ENCODE assay signal across 22 cellular contexts in genomic region chr1:184404727-184405027, GRCh38. TPM values are rescaled to one million over a fixed set of nuclear protein-coding genes. Genes with fewer than 3 reads are reported as not detected.
DNase-seq lines count a peak whose midpoint lies in the region; ATAC-seq and TF ChIP-seq lines count a peak whose summit lies in the region.
"Had no signal": no experiment of that assay in that cellular context is flagged by ENCODE, and none has a peak within 500 bp of the region (broad histone marks: within the 10 kb centered on the region; RNA-seq: fewer than 3 reads in every experiment).

No MANE protein-coding gene starts in this region.

- TF ChIP-seq CTCF in C4-2B (conservative IDR thresholded peaks at IDR 0.05) (no peak), left lung (IDR thresholded peaks at IDR 0.05) (no peak)

- H3K9me3 ChIP-seq in left lung, result no peaks in the 10 kb centered on the region
- no peaks in the 10 kb centered on the region for H3K9me3 ChIP-seq in subcutaneous abdominal adipose tissue (ENCODE audit: control insufficient read depth in 5 of 5, low read length in 5 of 5)
- H3K9me3 ChIP-seq: Caco-2 had no signal

- peaks cover 6% of the 10 kb centered on the region for H3K4me1 Mint-ChIP-seq in stimulated activated effector memory CD8-positive, alpha-beta T cell treated with anti-CD3 and anti-CD28 coated beads, Interleukin-12 subunit alpha, Interleukin-12 subunit beta, amount 100 ng/mL, for 72 hours

- POLR2A ChIA-PET in HEK293T (lab: Yijun Ruan, JAX), result interaction anchor here (2.6 kb wide), 1 partner anchor 18 kb away, joined by 14 read pairs; the partner anchor contains the start of gene C1orf21

- DNase-seq in HEK293T (ENCODE audit: extremely low spot score) (no peak), left lung (no peak), left colon (no peak)
- DNase-seq in stimulated activated effector memory CD8-positive, alpha-beta T cell treated with anti-CD3 and anti-CD28 coated beads, Interleukin-12 subunit alpha, Interleukin-12 subunit beta, amount 100 ng/mL, for 72 hours (ENCODE audit: low spot score in 2 of 2), result no peak
- DNase-seq: C1 segment of cervical spinal cord; Caco-2; CD8-positive, alpha-beta T cell; GM23248; HCEC 1CT; Karpas-422; NCI-H1092; NCI-H1417 treated with DMSO at 0.1 percent for 48 hours; NCI-H1694 treated with DMSO at 0.1 percent for 48 hours; NCI-H2081; NCI-H2227 treated with DMSO at 0.1 percent for 48 hours; NCI-H526 treated with DMSO at 0.1 percent for 48 hours; Right ventricle myocardium superior; RPMI8226 had no signal

- H3K4me1 ChIP-seq in left lung (peaks cover 4 to 8% of the 10 kb centered on the region in 2 donors), subcutaneous abdominal adipose tissue (ENCODE audit: control insufficient read depth in 5 of 5, insufficient read depth in 5 of 5, low read length in 5 of 5) (peaks cover 2 to 30% (median 26%) of the 10 kb centered on the region in 5 donors)
- H3K4me1 ChIP-seq: Caco-2 had no signal

- H3K27me3 ChIP-seq in left lung, result no peaks in the 10 kb centered on the region
- H3K27me3 ChIP-seq in subcutaneous abdominal adipose tissue (ENCODE audit: control insufficient read depth in 5 of 5, insufficient read depth in 4 of 5, low read length in 5 of 5), result no peaks in the 10 kb centered on the region

- intact Hi-C loops in left lung (cut with DNase I), result no loop called here
- intact Hi-C loops in left colon (cut with DNase I, micrococcal nuclease), result no loop called here

- no peaks in the 10 kb centered on the region for H3K36me3 Mint-ChIP-seq in stimulated activated effector memory CD8-positive, alpha-beta T cell treated with anti-CD3 and anti-CD28 coated beads, Interleukin-12 subunit alpha, Interleukin-12 subunit beta, amount 100 ng/mL, for 72 hours
- H3K36me3 Mint-ChIP-seq: CD8-positive, alpha-beta T cell had no signal

- no peak for ATAC-seq in left lung
- no peak for ATAC-seq in left colon
- ATAC-seq in stimulated activated effector memory CD8-positive, alpha-beta T cell treated with anti-CD3 and anti-CD28 coated beads, Interleukin-12 subunit alpha, Interleukin-12 subunit beta, amount 100 ng/mL, for 72 hours, result no peak
- no peak for ATAC-seq in HG03571 (IDR thresholded peaks at IDR 0.05; ENCODE audit: unreplicated experiment)
- ATAC-seq: CD8-positive, alpha-beta T cell; HepG2 had no signal

- H3K36me3 ChIP-seq in left lung (no peaks in the 10 kb centered on the region), subcutaneous abdominal adipose tissue (ENCODE audit: control insufficient read depth in 5 of 5, insufficient read depth in 5 of 5, low read length in 5 of 5) (no peaks in the 10 kb centered on the region)

- H3K27ac Mint-ChIP-seq in stimulated activated effector memory CD8-positive, alpha-beta T cell treated with anti-CD3 and anti-CD28 coated beads, Interleukin-12 subunit alpha, Interleukin-12 subunit beta, amount 100 ng/mL, for 72 hours, result no peak overlapping the region
- H3K27ac Mint-ChIP-seq: CD8-positive, alpha-beta T cell had no signal

- H3K27ac ChIP-seq in C4-2B, result peak overlapping the region; percentile 72; the same call in 1 of the 2 replicates
- H3K27ac ChIP-seq in left lung, result peak overlapping the region; percentile 29 to 51
- peak overlapping the region; percentile 14 for H3K27ac ChIP-seq in subcutaneous abdominal adipose tissue (ENCODE audit: low read depth, low read length)
- H3K27ac ChIP-seq: GM23248 had no signal

- no peak overlapping the region for H3K4me3 Mint-ChIP-seq in stimulated activated effector memory CD8-positive, alpha-beta T cell treated with anti-CD3 and anti-CD28 coated beads, Interleukin-12 subunit alpha, Interleukin-12 subunit beta, amount 100 ng/mL, for 72 hours
- H3K4me3 Mint-ChIP-seq: CD8-positive, alpha-beta T cell had no signal

- H3K9ac ChIP-seq in subcutaneous abdominal adipose tissue (ENCODE audit: low read length in 5 of 5), result no peak overlapping the region
- H3K9ac ChIP-seq: GM23248 had no signal

- CTCF ChIA-PET in HEK293T (lab: Yijun Ruan, JAX), result no interaction called here

- no peak overlapping the region for H3K4me3 ChIP-seq in left lung
- no peak overlapping the region for H3K4me3 ChIP-seq in subcutaneous abdominal adipose tissue (ENCODE audit: low read depth in 1 of 5, low read length in 5 of 5)
- H3K4me3 ChIP-seq: GM23248 had no signal

- H3K9me3 Mint-ChIP-seq in stimulated activated effector memory CD8-positive, alpha-beta T cell treated with anti-CD3 and anti-CD28 coated beads, Interleukin-12 subunit alpha, Interleukin-12 subunit beta, amount 100 ng/mL, for 72 hours, result no peaks in the 10 kb centered on the region
- H3K9me3 Mint-ChIP-seq: CD8-positive, alpha-beta T cell had no signal

TF ChIP-seq in HEK293T, 16 proteins besides CTCF, POLR2A, EP300 and RAD21:
- TF ChIP-seq, protein P1, sequence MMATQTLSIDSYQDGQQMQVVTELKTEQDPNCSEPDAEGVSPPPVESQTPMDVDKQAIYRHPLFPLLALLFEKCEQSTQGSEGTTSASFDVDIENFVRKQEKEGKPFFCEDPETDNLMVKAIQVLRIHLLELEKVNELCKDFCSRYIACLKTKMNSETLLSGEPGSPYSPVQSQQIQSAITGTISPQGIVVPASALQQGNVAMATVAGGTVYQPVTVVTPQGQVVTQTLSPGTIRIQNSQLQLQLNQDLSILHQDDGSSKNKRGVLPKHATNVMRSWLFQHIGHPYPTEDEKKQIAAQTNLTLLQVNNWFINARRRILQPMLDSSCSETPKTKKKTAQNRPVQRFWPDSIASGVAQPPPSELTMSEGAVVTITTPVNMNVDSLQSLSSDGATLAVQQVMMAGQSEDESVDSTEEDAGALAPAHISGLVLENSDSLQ (IDR thresholded peaks at IDR 0.05), result peak; percentile 92
- TF ChIP-seq SUZ12 (IDR thresholded peaks at IDR 0.05), result no peak

RNA-seq across cellular contexts. Expression of gene C1orf21, which starts 17.8 kb away (rescaled TPM):
- 10 to 100 TPM; 52.5 to 75.3 TPM for total RNA-seq in left lung
- 100 to 1,000 TPM; 105 to 106 TPM for total RNA-seq in left colon
- total RNA-seq: HepG2 had no signal

Comparison
In these comparisons a context has a peak if more than half of its experiments do, and no peak if none do; other contexts are left out.
1. H3K27ac ChIP-seq: peak in every context shown above with its lines; median percentile 72 in C4-2B; 40 in left lung; 14 in subcutaneous abdominal adipose tissue.